ENCODE assay signal across 1 cellular context in genomic region chr9:72365525-72366256, GRCh38.
A peak's percentile ranks its signal among the peaks of the same experiment; 100 is the strongest.
TF ChIP-seq lines count a peak whose summit lies in the region.

No MANE protein-coding gene starts in this region.

TF ChIP-seq in HepG2, 621 proteins besides CTCF, POLR2A, EP300 and RAD21 (continued from another document and continues in another):
- TF ChIP-seq ARID4A (CRISPR knock-in tag; IDR thresholded peaks at IDR 0.05; ENCODE audit: borderline replicate concordance) (0 out of 2 replicates have a peak, but pooled peaks have one; percentile 11), NR0B2 (CRISPR knock-in tag; IDR thresholded peaks at IDR 0.05) (no peak), ZBTB46 (CRISPR knock-in tag; IDR thresholded peaks at IDR 0.05; ENCODE audit: borderline replicate concordance) (no peak), DNMT1 (CRISPR knock-in tag; IDR thresholded peaks at IDR 0.05) (no peak), RBFOX2 (IDR thresholded peaks at IDR 0.05; ENCODE audit: low read depth, low read length) (no peak), ZNF562 (CRISPR knock-in tag; IDR thresholded peaks at IDR 0.05; ENCODE audit: borderline replicate concordance) (no peak), ZNF292 (CRISPR knock-in tag; IDR thresholded peaks at IDR 0.05; ENCODE audit: borderline replicate concordance, low read depth) (no peak), GTF3A (CRISPR knock-in tag; conservative IDR thresholded peaks at IDR 0.05) (no peak), HBP1 (CRISPR knock-in tag; IDR thresholded peaks at IDR 0.05; ENCODE audit: low read depth) (peak; percentile 16; the same call in 1 of the 2 replicates), ZNF790 (CRISPR knock-in tag; IDR thresholded peaks at IDR 0.05; ENCODE audit: borderline replicate concordance) (no peak), AKAP8 (CRISPR knock-in tag; IDR thresholded peaks at IDR 0.05) (no peak), JDP2 (CRISPR knock-in tag; IDR thresholded peaks at IDR 0.05; ENCODE audit: borderline replicate concordance) (no peak), ZNF280B (CRISPR knock-in tag; IDR thresholded peaks at IDR 0.05; ENCODE audit: borderline replicate concordance) (0 out of 2 replicates have a peak, but pooled peaks have one; percentile 83), THAP9 (CRISPR knock-in tag; IDR thresholded peaks at IDR 0.05; ENCODE audit: borderline replicate concordance) (peak; percentile 76; the same call in 1 of the 2 replicates), ZNF83 (CRISPR knock-in tag; IDR thresholded peaks at IDR 0.05; ENCODE audit: borderline replicate concordance) (no peak), ZNF639 (CRISPR knock-in tag; conservative IDR thresholded peaks at IDR 0.05) (peak; percentile 44; the same call in 1 of the 2 replicates), SNAPC2 (CRISPR knock-in tag; IDR thresholded peaks at IDR 0.05) (no peak), SIX1 (CRISPR knock-in tag; IDR thresholded peaks at IDR 0.05; ENCODE audit: borderline replicate concordance) (no peak), DRAP1 (CRISPR knock-in tag; IDR thresholded peaks at IDR 0.05) (no peak), ZC3H4 (CRISPR knock-in tag; IDR thresholded peaks at IDR 0.05; ENCODE audit: borderline replicate concordance) (peak; percentile 88; the same call in 1 of the 2 replicates), THAP11 (CRISPR knock-in tag; IDR thresholded peaks at IDR 0.05) (peak; percentile 53), PHF20 (CRISPR knock-in tag; IDR thresholded peaks at IDR 0.05) (no peak), IKZF4 (CRISPR knock-in tag; IDR thresholded peaks at IDR 0.05; ENCODE audit: borderline replicate concordance, low read depth, not compliant biosample characterization) (peak; percentile 52), JARID2 (CRISPR knock-in tag; IDR thresholded peaks at IDR 0.05; ENCODE audit: insufficient replicate concordance) (no peak), RFXANK (CRISPR knock-in tag; IDR thresholded peaks at IDR 0.05) (no peak), ZNF556 (CRISPR knock-in tag; IDR thresholded peaks at IDR 0.05; ENCODE audit: borderline replicate concordance) (peak; percentile 43; the same call in 1 of the 2 replicates), FLYWCH1 (CRISPR knock-in tag; IDR thresholded peaks at IDR 0.05) (no peak), GABPB1 (CRISPR knock-in tag; IDR thresholded peaks at IDR 0.05) (no peak; the same call in 1 of the 2 replicates), SOX5 (CRISPR knock-in tag; IDR thresholded peaks at IDR 0.05; ENCODE audit: borderline replicate concordance) (0 out of 2 replicates have a peak, but pooled peaks have one; percentile 23), ZNF329 (CRISPR knock-in tag; IDR thresholded peaks at IDR 0.05; ENCODE audit: low read depth) (peak; percentile 62; the same call in 1 of the 2 replicates), ATF4 (CRISPR knock-in tag; IDR thresholded peaks at IDR 0.05) (no peak; a peak in 1 of 4 replicates), CENPX (CRISPR knock-in tag; IDR thresholded peaks at IDR 0.05) (no peak), ZNF574 (CRISPR knock-in tag; IDR thresholded peaks at IDR 0.05) (0 out of 2 replicates have a peak, but pooled peaks have one; percentile 22), ZNF674 (CRISPR knock-in tag; IDR thresholded peaks at IDR 0.05; ENCODE audit: low read depth) (no peak), AGO2 (optimal IDR thresholded peaks at IDR 0.05; ENCODE audit: low read depth, low read length) (peak; percentile 27), YEATS4 (CRISPR knock-in tag; IDR thresholded peaks at IDR 0.05; ENCODE audit: borderline replicate concordance) (peak; percentile 71; the same call in 1 of the 2 replicates), ZNF615 (CRISPR knock-in tag; IDR thresholded peaks at IDR 0.05; ENCODE audit: borderline replicate concordance) (no peak), ZNF883 (CRISPR knock-in tag; IDR thresholded peaks at IDR 0.05; ENCODE audit: not compliant biosample characterization) (no peak), CHCHD3 (CRISPR knock-in tag; IDR thresholded peaks at IDR 0.05) (no peak), ZSCAN22 (CRISPR knock-in tag; IDR thresholded peaks at IDR 0.05) (no peak), RBM22 (optimal IDR thresholded peaks at IDR 0.05; ENCODE audit: low read length) (no peak), ZNF775 (CRISPR knock-in tag; IDR thresholded peaks at IDR 0.05; ENCODE audit: borderline replicate concordance) (no peak)
